Comparison of ENCODE assay signal across 2 cellular contexts in the genomic region with DNA sequence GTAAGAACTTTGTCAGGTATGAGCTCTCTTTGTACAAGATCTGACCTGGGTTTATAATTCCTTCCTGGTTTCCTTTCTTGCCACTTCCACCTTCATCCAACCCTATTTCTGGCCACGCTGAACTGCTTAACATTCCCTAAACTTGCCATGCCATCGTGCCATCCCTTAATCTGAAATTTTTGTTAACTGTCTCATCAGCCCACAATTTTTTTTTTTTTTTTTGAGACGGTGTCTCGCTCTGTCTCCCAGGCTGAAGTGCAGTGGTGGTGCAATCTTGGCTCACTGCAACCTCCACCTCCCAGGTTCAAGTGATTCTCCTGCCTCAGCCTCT.
TF ChIP-seq lines count a peak whose summit lies in the region.

No MANE protein-coding gene starts in this region.

TF ChIP-seq in IMR-90, 13 proteins besides CTCF, POLR2A, EP300 and RAD21:
- no peak for TF ChIP-seq CEBPB (IDR thresholded peaks at IDR 0.05; ENCODE audit: low read depth, low read length)
- TF ChIP-seq NFE2L2 (IDR thresholded peaks at IDR 0.05; ENCODE audit: low read depth, low read length): no peak
- no peak for TF ChIP-seq SMC3 (IDR thresholded peaks at IDR 0.05; ENCODE audit: low read depth, low read length)
- TF ChIP-seq MXI1 (IDR thresholded peaks at IDR 0.05; ENCODE audit: borderline replicate concordance, low read depth, low read length): no peak
- no peak for TF ChIP-seq BHLHE40 (IDR thresholded peaks at IDR 0.05; ENCODE audit: low read depth, low read length)
- no peak for TF ChIP-seq RFX5 (IDR thresholded peaks at IDR 0.05; ENCODE audit: low read depth, low read length)
- TF ChIP-seq RCOR1 (IDR thresholded peaks at IDR 0.05; ENCODE audit: insufficient replicate concordance, low read length): no peak
- no peak for TF ChIP-seq MAFK (IDR thresholded peaks at IDR 0.05; ENCODE audit: low read depth, low read length)
- TF ChIP-seq, protein P1, sequence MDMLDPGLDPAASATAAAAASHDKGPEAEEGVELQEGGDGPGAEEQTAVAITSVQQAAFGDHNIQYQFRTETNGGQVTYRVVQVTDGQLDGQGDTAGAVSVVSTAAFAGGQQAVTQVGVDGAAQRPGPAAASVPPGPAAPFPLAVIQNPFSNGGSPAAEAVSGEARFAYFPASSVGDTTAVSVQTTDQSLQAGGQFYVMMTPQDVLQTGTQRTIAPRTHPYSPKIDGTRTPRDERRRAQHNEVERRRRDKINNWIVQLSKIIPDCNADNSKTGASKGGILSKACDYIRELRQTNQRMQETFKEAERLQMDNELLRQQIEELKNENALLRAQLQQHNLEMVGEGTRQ (IDR thresholded peaks at IDR 0.05; ENCODE audit: low read depth, low read length): no peak
- TF ChIP-seq CHD1 (IDR thresholded peaks at IDR 0.05; ENCODE audit: low read depth, low read length): no peak
- TF ChIP-seq MAZ (IDR thresholded peaks at IDR 0.05; ENCODE audit: borderline replicate concordance, low read depth, low read length): no peak
- no peak for TF ChIP-seq FOS (IDR thresholded peaks at IDR 0.05; ENCODE audit: low read depth, low read length)
- TF ChIP-seq, protein P2, sequence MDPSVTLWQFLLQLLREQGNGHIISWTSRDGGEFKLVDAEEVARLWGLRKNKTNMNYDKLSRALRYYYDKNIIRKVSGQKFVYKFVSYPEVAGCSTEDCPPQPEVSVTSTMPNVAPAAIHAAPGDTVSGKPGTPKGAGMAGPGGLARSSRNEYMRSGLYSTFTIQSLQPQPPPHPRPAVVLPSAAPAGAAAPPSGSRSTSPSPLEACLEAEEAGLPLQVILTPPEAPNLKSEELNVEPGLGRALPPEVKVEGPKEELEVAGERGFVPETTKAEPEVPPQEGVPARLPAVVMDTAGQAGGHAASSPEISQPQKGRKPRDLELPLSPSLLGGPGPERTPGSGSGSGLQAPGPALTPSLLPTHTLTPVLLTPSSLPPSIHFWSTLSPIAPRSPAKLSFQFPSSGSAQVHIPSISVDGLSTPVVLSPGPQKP (IDR thresholded peaks at IDR 0.05; ENCODE audit: borderline replicate concordance, low read depth, low read length): no peak
TF ChIP-seq in IMR-90: peak in this region for 0.

TF ChIP-seq in H1, 55 proteins besides CTCF, POLR2A, EP300 and RAD21:
- TF ChIP-seq JUND (IDR thresholded peaks at IDR 0.05; ENCODE audit: low read length) (no peak), TBP (IDR thresholded peaks at IDR 0.05; ENCODE audit: low read depth, low read length) (no peak), RBBP5 (IDR thresholded peaks at IDR 0.05; ENCODE audit: borderline replicate concordance, low read depth, low read length) (no peak), RFX5 (IDR thresholded peaks at IDR 0.05; ENCODE audit: borderline replicate concordance, low read depth, low read length) (no peak), CHD1 (IDR thresholded peaks at IDR 0.05; ENCODE audit: low read depth, low read length) (no peak), FOSL1 (IDR thresholded peaks at IDR 0.05; ENCODE audit: insufficient read depth, low read depth, low read length) (no peak), TEAD4 (IDR thresholded peaks at IDR 0.05; ENCODE audit: low read depth, low read length) (no peak), TAF1 (IDR thresholded peaks at IDR 0.05; ENCODE audit: low read depth, low read length) (no peak), MAFK (IDR thresholded peaks at IDR 0.05; ENCODE audit: low read depth, low read length) (no peak)
- TF ChIP-seq, protein P1 (IDR thresholded peaks at IDR 0.05; ENCODE audit: low read length): no peak
- TF ChIP-seq, protein P3, sequence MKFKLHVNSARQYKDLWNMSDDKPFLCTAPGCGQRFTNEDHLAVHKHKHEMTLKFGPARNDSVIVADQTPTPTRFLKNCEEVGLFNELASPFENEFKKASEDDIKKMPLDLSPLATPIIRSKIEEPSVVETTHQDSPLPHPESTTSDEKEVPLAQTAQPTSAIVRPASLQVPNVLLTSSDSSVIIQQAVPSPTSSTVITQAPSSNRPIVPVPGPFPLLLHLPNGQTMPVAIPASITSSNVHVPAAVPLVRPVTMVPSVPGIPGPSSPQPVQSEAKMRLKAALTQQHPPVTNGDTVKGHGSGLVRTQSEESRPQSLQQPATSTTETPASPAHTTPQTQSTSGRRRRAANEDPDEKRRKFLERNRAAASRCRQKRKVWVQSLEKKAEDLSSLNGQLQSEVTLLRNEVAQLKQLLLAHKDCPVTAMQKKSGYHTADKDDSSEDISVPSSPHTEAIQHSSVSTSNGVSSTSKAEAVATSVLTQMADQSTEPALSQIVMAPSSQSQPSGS (IDR thresholded peaks at IDR 0.05; ENCODE audit: low read length): no peak
